Comparison of ENCODE assay signal across 27 cellular contexts in genomic region chr19:44306283-44306682, GRCh38. TPM values are rescaled to one million over a fixed set of nuclear protein-coding genes. Genes with fewer than 3 reads are reported as not detected.
"Had no signal": no experiment of that assay in that cellular context is flagged by ENCODE, and none has a peak within 500 bp of the region (broad histone marks: within the 10 kb centered on the region; RNA-seq: fewer than 3 reads in every experiment).

No MANE protein-coding gene starts in this region.

- H3K27ac Mint-ChIP-seq: nephron progenitor cell; neural progenitor cell; stimulated activated effector memory CD8-positive, alpha-beta T cell treated with anti-CD3 and anti-CD28 coated beads, Interleukin-12 subunit alpha, Interleukin-12 subunit beta, amount 100 ng/mL, for 72 hours; stimulated activated naive B cell treated with anti-CD40 and anti-IgM and Interleukin-4, amounts not matched to agents 10 μg/mL and 1 μg/mL and 100 μg/mL, for 72 hours; stimulated activated naive CD8-positive, alpha-beta T cell treated with anti-CD3 and anti-CD28 coated beads, Interleukin-15, Interleukin-2, amounts not matched to agents 100 ng/mL and 50 ng/mL, for 24 hours; type B pancreatic cell had no signal

- H3K4me2 ChIP-seq: neural progenitor cell had no signal

- DNase-seq: naive thymus-derived CD4-positive, alpha-beta T cell; natural killer cell; nephron progenitor cell; occipital lobe; ovary; right lobe of liver; sigmoid colon; small intestine; stimulated activated CD4-positive, alpha-beta T cell treated with anti-CD3 and anti-CD28 coated beads, Interleukin-15, amount 100 ng/mL, for 24 hours; stimulated activated CD4-positive, alpha-beta T cell treated with anti-CD3 and anti-CD28 coated beads, Interleukin-2, amount 100 ng/mL, for 24 hours; stimulated activated CD4-positive, alpha-beta T cell treated with anti-CD3 and anti-CD28 coated beads, Interleukin-2, amount 100 ng/mL, for 48 hours; stimulated activated CD4-positive, alpha-beta T cell treated with anti-CD3 and anti-CD28 coated beads, Interleukin-4, amount 100 ng/mL, for 24 hours; stimulated activated naive B cell treated with anti-CD40 and anti-IgM and Interleukin-4, amounts not matched to agents 10 μg/mL and 1 μg/mL and 100 μg/mL, for 72 hours; stimulated activated naive CD4-positive, alpha-beta T cell treated with Interleukin-2 at 50 U/mL for 16 hours; stomach; thyroid gland; upper lobe of right lung; uterus had no signal

- H3K36me3 ChIP-seq: ovary, prostate gland, upper lobe of right lung, uterus had no signal

- H3K4me3 ChIP-seq: neural progenitor cell, ovary, prostate gland, right lobe of liver, sigmoid colon, stomach, thoracic aorta, thyroid gland, tibial nerve, upper lobe of right lung, uterus had no signal

- FAIRE-seq: small intestine had no signal

- H3K36me3 Mint-ChIP-seq: natural killer cell had no signal

- H3K4me3 Mint-ChIP-seq: nephron progenitor cell; stimulated activated naive B cell treated with anti-CD40 and anti-IgM and Interleukin-4, amounts not matched to agents 10 μg/mL and 1 μg/mL and 100 μg/mL, for 72 hours had no signal

- H3K27me3 Mint-ChIP-seq: type B pancreatic cell had no signal

- H3K9me3 Mint-ChIP-seq: type B pancreatic cell had no signal

- H3K9ac ChIP-seq: neural progenitor cell, parathyroid adenoma had no signal

- H3K27me3 ChIP-seq: neural progenitor cell, ovary, right lobe of liver, sigmoid colon, stomach, thyroid gland, tibial nerve, upper lobe of right lung, uterus had no signal

- H2AFZ ChIP-seq: parathyroid adenoma had no signal

- H3K9me3 ChIP-seq: prostate gland, right lobe of liver, thyroid gland, upper lobe of right lung, uterus had no signal

- H3K27ac ChIP-seq: neural progenitor cell, ovary, parathyroid adenoma, prostate gland, right lobe of liver, sigmoid colon, stomach, thoracic aorta, thyroid gland, tibial nerve, upper lobe of right lung, uterus had no signal

- ATAC-seq: naive thymus-derived CD4-positive, alpha-beta T cell; natural killer cell; right cardiac atrium; right lobe of liver; stimulated activated effector memory CD8-positive, alpha-beta T cell treated with anti-CD3 and anti-CD28 coated beads, Interleukin-12 subunit alpha, Interleukin-12 subunit beta, amount 100 ng/mL, for 72 hours; stimulated activated naive B cell treated with anti-CD40 and anti-IgM and Interleukin-4, amounts not matched to agents 10 μg/mL and 1 μg/mL and 100 μg/mL, for 72 hours; upper lobe of right lung had no signal

- H3K79me2 ChIP-seq: parathyroid adenoma had no signal

- H3K4me1 ChIP-seq: neural progenitor cell, parathyroid adenoma, prostate gland, uterus had no signal

RNA-seq across cellular contexts. Expression of gene ZNF233, which starts 46.6 kb away (rescaled TPM):
- total RNA-seq: right lobe of liver had no signal

RNA-seq across cellular contexts. Expression of gene ZNF112, which starts 50.2 kb away (rescaled TPM):
- polyA plus RNA-seq: naive thymus-derived CD4-positive, alpha-beta T cell had no signal
